In the genomic region with DNA sequence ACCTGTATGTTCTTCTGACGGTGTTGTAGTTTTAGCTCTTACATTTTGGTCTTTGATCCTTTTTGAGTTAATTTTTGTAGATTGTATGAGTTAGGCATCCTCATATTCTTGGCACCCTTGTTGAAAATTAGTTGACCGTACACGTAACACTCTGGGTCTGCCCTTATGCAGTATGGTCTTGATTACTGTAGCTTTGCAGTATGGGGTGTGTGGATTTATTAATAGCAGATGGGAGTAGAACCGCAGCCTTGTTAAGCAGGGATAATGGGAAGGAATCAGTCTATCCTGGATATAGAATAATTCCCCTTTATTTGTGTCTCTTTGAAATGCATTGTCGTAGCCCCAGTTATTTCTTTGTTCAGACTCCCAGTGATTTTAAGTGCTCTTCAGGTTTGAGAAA, we compare ENCODE assay signal across 18 cellular contexts.
"Had no signal": no experiment of that assay in that cellular context is flagged by ENCODE, and none has a peak within 500 bp of the region (broad histone marks: within the 10 kb centered on the region; RNA-seq: fewer than 3 reads in every experiment).

No MANE protein-coding gene starts in this region.

- H3K27me3 ChIP-seq: body of pancreas, gastroesophageal sphincter, right lobe of liver, spleen, tibial nerve, vagina had no signal

- ATAC-seq: body of pancreas; gastroesophageal sphincter; left ventricle myocardium superior; psoas muscle; right lobe of liver; stimulated activated memory B cell treated with anti-CD40 and anti-IgM and Interleukin-4, amounts not matched to agents 10 μg/mL and 1 μg/mL and 100 μg/mL, for 72 hours had no signal

- H3K4me1 Mint-ChIP-seq: stimulated activated memory B cell treated with anti-CD40 and anti-IgM and Interleukin-4, amounts not matched to agents 10 μg/mL and 1 μg/mL and 100 μg/mL, for 72 hours had no signal

- H3K9me3 ChIP-seq: body of pancreas, gastroesophageal sphincter, psoas muscle, right lobe of liver, spleen, tibial nerve, vagina had no signal

- DNase-seq: activated B cell treated with CpG ODN at 0.5 μM for 24 hours; activated CD4-positive, alpha-beta T cell treated with anti-CD3 and anti-CD28 coated beads, Interleukin-2, amount 10 ng/mL, durations not matched to agents 7 days and 5 days; activated CD8-positive, alpha-beta memory T cell treated with anti-CD3 and anti-CD28 coated beads for 24 hours; activated naive CD4-positive, alpha-beta T cell treated with anti-CD3 and anti-CD28 coated beads, Interleukin-2, amount 50 U/mL, for 16 hours; body of pancreas; central memory CD4-positive, alpha-beta T cell; left ventricle myocardium superior; mesenchymal stem cell; nephron progenitor cell; psoas muscle; right lobe of liver; spleen; stimulated activated CD4-positive, alpha-beta T cell treated with anti-CD3 and anti-CD28 coated beads, Interleukin-1b, Interleukin-23, amount 100 ng/mL, for 48 hours had no signal

- H3K9me3 Mint-ChIP-seq: activated B cell treated with CpG ODN at 0.5 μM for 24 hours; activated CD4-positive, alpha-beta T cell treated with anti-CD3 and anti-CD28 coated beads, Interleukin-2, amount 10 ng/mL, durations not matched to agents 7 days and 5 days; dendritic cell treated with granulocyte-macrophage colony-stimulating factor and Interleukin-4, amounts not matched to agents 40 ng/mL and 50 ng/mL, for 4 days; nephron progenitor cell; stimulated activated memory B cell treated with anti-CD40 and anti-IgM and Interleukin-4, amounts not matched to agents 10 μg/mL and 1 μg/mL and 100 μg/mL, for 72 hours had no signal

- H3K27ac ChIP-seq: body of pancreas, gastroesophageal sphincter, psoas muscle, right lobe of liver, spleen, tibial nerve, vagina had no signal

- H3K27me3 Mint-ChIP-seq: activated B cell treated with CpG ODN at 0.5 μM for 24 hours; activated CD4-positive, alpha-beta T cell treated with anti-CD3 and anti-CD28 coated beads, Interleukin-2, amount 10 ng/mL, durations not matched to agents 7 days and 5 days; dendritic cell treated with granulocyte-macrophage colony-stimulating factor and Interleukin-4, amounts not matched to agents 40 ng/mL and 50 ng/mL, for 4 days; stimulated activated memory B cell treated with anti-CD40 and anti-IgM and Interleukin-4, amounts not matched to agents 10 μg/mL and 1 μg/mL and 100 μg/mL, for 72 hours had no signal

- H3K4me1 ChIP-seq: body of pancreas, gastroesophageal sphincter, right lobe of liver, spleen, tibial nerve, vagina had no signal

- H3K27ac Mint-ChIP-seq: activated B cell treated with CpG ODN at 0.5 μM for 24 hours; activated CD4-positive, alpha-beta T cell treated with anti-CD3 and anti-CD28 coated beads, Interleukin-2, amount 10 ng/mL, durations not matched to agents 7 days and 5 days; dendritic cell treated with granulocyte-macrophage colony-stimulating factor and Interleukin-4, amounts not matched to agents 40 ng/mL and 50 ng/mL, for 4 days; nephron progenitor cell; stimulated activated memory B cell treated with anti-CD40 and anti-IgM and Interleukin-4, amounts not matched to agents 10 μg/mL and 1 μg/mL and 100 μg/mL, for 72 hours had no signal

- H3K4me3 Mint-ChIP-seq: activated B cell treated with CpG ODN at 0.5 μM for 24 hours; activated CD4-positive, alpha-beta T cell treated with anti-CD3 and anti-CD28 coated beads, Interleukin-2, amount 10 ng/mL, durations not matched to agents 7 days and 5 days; dendritic cell treated with granulocyte-macrophage colony-stimulating factor and Interleukin-4, amounts not matched to agents 40 ng/mL and 50 ng/mL, for 4 days; nephron progenitor cell; stimulated activated memory B cell treated with anti-CD40 and anti-IgM and Interleukin-4, amounts not matched to agents 10 μg/mL and 1 μg/mL and 100 μg/mL, for 72 hours had no signal

- H3K4me3 ChIP-seq: body of pancreas, gastroesophageal sphincter, psoas muscle, right lobe of liver, spleen, tibial nerve, vagina had no signal
